22 cellular contexts compared by ENCODE assay signal in the genomic region with DNA sequence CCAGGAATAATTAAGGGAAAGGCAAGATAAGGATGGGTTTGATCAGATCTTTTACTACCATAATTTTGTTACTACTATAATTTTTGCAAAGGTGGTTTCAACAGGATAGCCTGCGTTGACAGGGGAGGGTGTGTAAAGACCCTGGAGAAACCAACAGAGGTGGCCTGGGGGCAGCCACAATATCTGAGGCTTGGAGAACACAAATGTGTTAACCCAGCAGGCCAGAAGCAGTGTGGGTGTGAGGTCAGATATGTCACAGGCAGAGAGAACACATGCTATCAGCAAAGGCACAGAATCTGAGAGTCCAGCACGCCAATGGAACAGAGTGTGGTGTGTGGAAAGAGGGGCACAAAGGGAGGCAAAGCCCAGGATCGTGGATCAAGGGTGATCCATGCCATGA.
A peak's percentile ranks its signal among the peaks of the same experiment; 100 is the strongest.
DNase-seq lines count a peak whose midpoint lies in the region; ATAC-seq and TF ChIP-seq lines count a peak whose summit lies in the region.
"Had no signal": no experiment of that assay in that cellular context is flagged by ENCODE, and none has a peak within 500 bp of the region (broad histone marks: within the 10 kb centered on the region; RNA-seq: fewer than 3 reads in every experiment).

No MANE protein-coding gene starts in this region.

- ATAC-seq in PC-3, result no peak
- ATAC-seq in activated CD8-positive, alpha-beta memory T cell treated with anti-CD3 and anti-CD28 coated beads, Interleukin-2, amount 10 ng/mL, durations not matched to agents 7 days and 5 days, result no peak
- ATAC-seq: psoas muscle had no signal

- H3K36me3 ChIP-seq in PC-3 (ENCODE audit: low read depth, low read length) (no peaks in the 10 kb centered on the region), transverse colon (no peaks in the 10 kb centered on the region)
- H3K36me3 ChIP-seq: BLaER1, cardiac muscle cell, esophagus muscularis mucosa, thyroid gland had no signal

- peak overlapping the region; percentile 95 for H3K27ac Mint-ChIP-seq in chondrocyte (ENCODE audit: unreplicated experiment)
- peak overlapping the region; percentile 89 to 97 (median 95) for H3K27ac Mint-ChIP-seq in nephron
- no peak overlapping the region for H3K27ac Mint-ChIP-seq in activated CD4-positive, alpha-beta T cell treated with anti-CD3 and anti-CD28 coated beads, Interleukin-2, amount 10 ng/mL, durations not matched to agents 24 days and 14 days
- no peak overlapping the region for H3K27ac Mint-ChIP-seq in activated CD8-positive, alpha-beta memory T cell treated with anti-CD3 and anti-CD28 coated beads, Interleukin-2, amount 10 ng/mL, durations not matched to agents 7 days and 5 days
- H3K27ac Mint-ChIP-seq: stimulated activated naive CD8-positive, alpha-beta T cell treated with anti-CD3 and anti-CD28 coated beads, Interleukin-15, Interleukin-2, amounts not matched to agents 100 ng/mL and 50 ng/mL, for 24 hours had no signal

- H3K27me3 ChIP-seq in PC-3 (ENCODE audit: low read length) (no peaks in the 10 kb centered on the region), transverse colon (no peaks in the 10 kb centered on the region)
- H3K27me3 ChIP-seq: BLaER1, cardiac muscle cell, esophagus muscularis mucosa, thyroid gland had no signal

- H3K9me3 Mint-ChIP-seq in chondrocyte (ENCODE audit: low read depth) (no peaks in the 10 kb centered on the region), nephron (no peaks in the 10 kb centered on the region)
- H3K9me3 Mint-ChIP-seq in activated CD4-positive, alpha-beta T cell treated with anti-CD3 and anti-CD28 coated beads, Interleukin-2, amount 10 ng/mL, durations not matched to agents 24 days and 14 days, result no peaks in the 10 kb centered on the region
- no peaks in the 10 kb centered on the region for H3K9me3 Mint-ChIP-seq in activated CD8-positive, alpha-beta memory T cell treated with anti-CD3 and anti-CD28 coated beads, Interleukin-2, amount 10 ng/mL, durations not matched to agents 7 days and 5 days (ENCODE audit: low read depth)
- H3K9me3 Mint-ChIP-seq: stimulated activated naive CD8-positive, alpha-beta T cell treated with anti-CD3 and anti-CD28 coated beads, Interleukin-15, Interleukin-2, amounts not matched to agents 100 ng/mL and 50 ng/mL, for 24 hours had no signal

- peaks cover 11% of the 10 kb centered on the region for H3F3A ChIP-seq in PC-3 (ENCODE audit: low read length, unreplicated experiment)

- H3K9me3 ChIP-seq in PC-3 (ENCODE audit: low read length) (no peaks in the 10 kb centered on the region), transverse colon (no peaks in the 10 kb centered on the region)
- H3K9me3 ChIP-seq: BLaER1, esophagus muscularis mucosa, psoas muscle, thyroid gland had no signal

- BruUV-seq in PC-3 (replicated peaks; lab: Mats Ljungman, UMichigan), result no TSS peak

- no peaks in the 10 kb centered on the region for H3K79me2 ChIP-seq in PC-3 (ENCODE audit: low read length)

- CTCF ChIA-PET in PC-3 (lab: Charles Lee), result interaction anchor here (2.2 kb wide), 1 partner anchor 399 kb away, joined by 18 read pairs; a partner anchor contains a TSS
- CTCF ChIA-PET in activated CD8-positive, alpha-beta memory T cell treated with anti-CD3 and anti-CD28 coated beads, Interleukin-2, amount 10 ng/mL, durations not matched to agents 7 days and 5 days (lab: Charles Lee), result no interaction called here

- H3K4me1 ChIP-seq in PC-3 (ENCODE audit: insufficient read depth, low read length) (peaks cover 64% of the 10 kb centered on the region), transverse colon (peaks cover 15 to 41% (median 38%) of the 10 kb centered on the region in 4 donors)
- H3K4me1 ChIP-seq: psoas muscle had no signal

- H3K4me3 Mint-ChIP-seq in chondrocyte (ENCODE audit: unreplicated experiment) (no peak overlapping the region), nephron (no peak overlapping the region)
- H3K4me3 Mint-ChIP-seq in activated CD4-positive, alpha-beta T cell treated with anti-CD3 and anti-CD28 coated beads, Interleukin-2, amount 10 ng/mL, durations not matched to agents 24 days and 14 days, result no peak overlapping the region
- H3K4me3 Mint-ChIP-seq in activated CD8-positive, alpha-beta memory T cell treated with anti-CD3 and anti-CD28 coated beads, Interleukin-2, amount 10 ng/mL, durations not matched to agents 7 days and 5 days, result no peak overlapping the region
- H3K4me3 Mint-ChIP-seq: stimulated activated naive CD8-positive, alpha-beta T cell treated with anti-CD3 and anti-CD28 coated beads, Interleukin-15, Interleukin-2, amounts not matched to agents 100 ng/mL and 50 ng/mL, for 24 hours had no signal

- in situ Hi-C loops in transverse colon (cut with MboI; ENCODE audit: low pct_ligation_motif_present in 1 of 4, low pct_unique_long_range_greater_than_20kb in 1 of 4, low sequenced_read_pairs in 3 of 4) (no loop called here), G401 (cut with HindIII; ENCODE audit: low sequenced_read_pairs) (no loop called here)

- no peaks in the 10 kb centered on the region for H4K20me1 ChIP-seq in PC-3 (ENCODE audit: low read length)
- H4K20me1 ChIP-seq: BLaER1 had no signal

- H3K36me3 Mint-ChIP-seq in chondrocyte (ENCODE audit: low read depth), result no peaks in the 10 kb centered on the region
- no peaks in the 10 kb centered on the region for H3K36me3 Mint-ChIP-seq in nephron (ENCODE audit: low read depth)
- no peaks in the 10 kb centered on the region for H3K36me3 Mint-ChIP-seq in activated CD4-positive, alpha-beta T cell treated with anti-CD3 and anti-CD28 coated beads, Interleukin-2, amount 10 ng/mL, durations not matched to agents 24 days and 14 days (ENCODE audit: low read depth)
- no peaks in the 10 kb centered on the region for H3K36me3 Mint-ChIP-seq in activated CD8-positive, alpha-beta memory T cell treated with anti-CD3 and anti-CD28 coated beads, Interleukin-2, amount 10 ng/mL, durations not matched to agents 7 days and 5 days

- POLR2A ChIA-PET in PC-3 (lab: Charles Lee; ENCODE audit: unreplicated experiment), result no interaction called here

- H3K27me3 Mint-ChIP-seq in chondrocyte (ENCODE audit: low read depth) (no peaks in the 10 kb centered on the region), nephron (ENCODE audit: low read depth) (no peaks in the 10 kb centered on the region)
- peaks cover 6% of the 10 kb centered on the region for H3K27me3 Mint-ChIP-seq in activated CD4-positive, alpha-beta T cell treated with anti-CD3 and anti-CD28 coated beads, Interleukin-2, amount 10 ng/mL, durations not matched to agents 24 days and 14 days
- H3K27me3 Mint-ChIP-seq in activated CD8-positive, alpha-beta memory T cell treated with anti-CD3 and anti-CD28 coated beads, Interleukin-2, amount 10 ng/mL, durations not matched to agents 7 days and 5 days, result peaks cover 2% of the 10 kb centered on the region
- H3K27me3 Mint-ChIP-seq: stimulated activated naive CD8-positive, alpha-beta T cell treated with anti-CD3 and anti-CD28 coated beads, Interleukin-15, Interleukin-2, amounts not matched to agents 100 ng/mL and 50 ng/mL, for 24 hours had no signal

- H3K9ac ChIP-seq in PC-3 (ENCODE audit: low read length), result peak overlapping the region; percentile 85
- H3K9ac ChIP-seq: BLaER1 had no signal

- H3K4me3 ChIP-seq in PC-3 (ENCODE audit: low read length) (peak overlapping the region; percentile 39; the same call in 1 of the 2 replicates), transverse colon (no peak overlapping the region)
- H3K4me3 ChIP-seq: BLaER1, cardiac muscle cell, esophagus muscularis mucosa, psoas muscle, thyroid gland had no signal

- intact Hi-C loops in PC-3 (cut with micrococcal nuclease) (loop anchor here (5.0 to 10.0 kb wide), 3 partner anchors 115 to 618 kb away; no protein-coding TSS in a partner anchor), transverse colon (cut with DNase I; ENCODE audit: low total_unique reads) (no loop called here)
- intact Hi-C loops in activated CD4-positive, alpha-beta T cell treated with anti-CD3 and anti-CD28 coated beads, Interleukin-2, amount 10 ng/mL, durations not matched to agents 24 days and 14 days (cut with micrococcal nuclease), result no loop called here

- no peaks in the 10 kb centered on the region for H3K9me2 ChIP-seq in PC-3 (replicated peaks; ENCODE audit: low read length)

- TF ChIP-seq CTCF in PC-3 (conservative IDR thresholded peaks at IDR 0.05; ENCODE audit: low read depth, low read length), result no peak
- no peak for TF ChIP-seq CTCF in chondrocyte (IDR thresholded peaks at IDR 0.05)
- no peak for TF ChIP-seq CTCF in nephron (IDR thresholded peaks at IDR 0.05; ENCODE audit: unreplicated experiment in 3 of 3)
- no peak for TF ChIP-seq CTCF in transverse colon (IDR thresholded peaks at IDR 0.05)

- peak overlapping the region; percentile 79 for H3K4me2 ChIP-seq in PC-3 (ENCODE audit: low read length)
- H3K4me2 ChIP-seq: BLaER1 had no signal

- no peak for TF ChIP-seq POLR2A in transverse colon (IDR thresholded peaks at IDR 0.05)

- H3K27ac ChIP-seq in PC-3 (ENCODE audit: low read length) (peak overlapping the region; percentile 100), transverse colon (peak overlapping the region; percentile 66 to 84 (median 80))
- H3K27ac ChIP-seq: BLaER1, cardiac muscle cell, HL-60, psoas muscle, thyroid gland had no signal

- no peak for TF ChIP-seq EP300 in transverse colon (IDR thresholded peaks at IDR 0.05; ENCODE audit: low read depth)

- H2AFZ ChIP-seq in PC-3 (ENCODE audit: low read length), result peak overlapping the region; percentile 49; the same call in 1 of the 2 replicates

- peaks cover 70% of the 10 kb centered on the region for H3K4me1 Mint-ChIP-seq in chondrocyte (ENCODE audit: low read depth)
- H3K4me1 Mint-ChIP-seq in nephron, result peaks cover 50% of the 10 kb centered on the region
- H3K4me1 Mint-ChIP-seq in activated CD4-positive, alpha-beta T cell treated with anti-CD3 and anti-CD28 coated beads, Interleukin-2, amount 10 ng/mL, durations not matched to agents 24 days and 14 days, result peaks cover 14% of the 10 kb centered on the region
- peaks cover 21% of the 10 kb centered on the region for H3K4me1 Mint-ChIP-seq in activated CD8-positive, alpha-beta memory T cell treated with anti-CD3 and anti-CD28 coated beads, Interleukin-2, amount 10 ng/mL, durations not matched to agents 7 days and 5 days

- 56% methylated on average over 3 of the region's 3 CpGs; no CpG with 5 or more reads in 1 of the 2 donors for WGBS in transverse colon (ENCODE audit: low coverage in 1 of 2), 2 donors

- DNase-seq in PC-3 (no peak), chondrocyte (ENCODE audit: low spot score) (no peak), transverse colon (no peak), G401 (ENCODE audit: low spot score) (no peak)
- no peak for DNase-seq in activated CD4-positive, alpha-beta T cell treated with anti-CD3 and anti-CD28 coated beads, Interleukin-2, amount 10 ng/mL, durations not matched to agents 24 days and 14 days
- no peak for DNase-seq in activated CD8-positive, alpha-beta memory T cell treated with anti-CD3 and anti-CD28 coated beads, Interleukin-2, amount 10 ng/mL, durations not matched to agents 7 days and 5 days
- DNase-seq: activated CD4-positive, alpha-beta T cell treated with anti-CD3 and anti-CD28 coated beads, Interleukin-2, amount 50 U/mL, for 1 hour; activated naive CD4-positive, alpha-beta T cell treated with anti-CD3 and anti-CD28 coated beads, Interleukin-2, amount 50 U/mL, for 16 hours; DMS79 treated with DMSO at 0.1 percent for 48 hours; Karpas-422; left cardiac atrium; NCI-H1436; NCI-H2107; psoas muscle; Right ventricle myocardium superior; thyroid gland had no signal

Comparison
In these comparisons a context has a peak if more than half of its experiments do, and no peak if none do; other contexts are left out.
1. H3K27ac Mint-ChIP-seq: peak in chondrocyte (single experiment) and nephron (3 of 3); none in activated CD4-positive, alpha-beta T cell treated with anti-CD3 and anti-CD28 coated beads, Interleukin-2, amount 10 ng/mL, durations not matched to agents 24 days and 14 days (single experiment) and activated CD8-positive, alpha-beta memory T cell treated with anti-CD3 and anti-CD28 coated beads, Interleukin-2, amount 10 ng/mL, durations not matched to agents 7 days and 5 days (single experiment).